ENCODE assay signal across 8 cellular contexts in genomic region chr2:190533968-190534309, GRCh38. TPM values are rescaled to one million over a fixed set of nuclear protein-coding genes. Genes with fewer than 3 reads are reported as not detected.
A peak's percentile ranks its signal among the peaks of the same experiment; 100 is the strongest.
DNase-seq lines count a peak whose midpoint lies in the region; ATAC-seq and TF ChIP-seq lines count a peak whose summit lies in the region.

No MANE protein-coding gene starts in this region.

- DNase-seq in GM12865 (ENCODE audit: low read depth) (peak; percentile 88), T-cell (peak; percentile 27 to 74 (median 56)), MCF 10A (ENCODE audit: unreplicated experiment) (peak; percentile 43), lung (ENCODE audit: low spot score) (no peak), NCI-H226 (no peak), SKM-1 (lab: John Stamatoyannopoulos, UW; ENCODE audit: unreplicated experiment) (no peak)
- DNase-seq in stimulated activated naive CD8-positive, alpha-beta T cell treated with anti-CD3 and anti-CD28 coated beads, Interleukin-15, Interleukin-2, amounts not matched to agents 100 U/mL and 50 U/mL, for 24 hours = no peak

- no peak for TF ChIP-seq CTCF in GM12865 (IDR thresholded peaks at IDR 0.05; ENCODE audit: insufficient read depth, low read depth, low read length, missing control alignments)
- TF ChIP-seq CTCF in MCF 10A (IDR thresholded peaks at IDR 0.05; ENCODE audit: unreplicated experiment) = no peak
- no peak for TF ChIP-seq CTCF in lung (IDR thresholded peaks at IDR 0.05; ENCODE audit: control extremely low read depth, extremely low read depth)

- CTCF ChIA-PET in T-cell (lab: Charles Lee) (interaction anchor here (0.6 to 1.2 kb wide), 5 partner anchors 33 to 773 kb away, joined by 3 to 8 read pairs (median 3); no protein-coding TSS in a partner anchor), MCF 10A (lab: Yijun Ruan, JAX) (interaction anchor here (0.6 to 2.2 kb wide), 6 partner anchors 31 to 267 kb away, joined by 3 to 5 read pairs (median 3); no protein-coding TSS in a partner anchor)

- H3K27ac Mint-ChIP-seq in T-cell (peak overlapping the region; percentile 100), MCF 10A (ENCODE audit: low read depth, unreplicated experiment) (peak overlapping the region; percentile 98)

- H3K36me3 ChIP-seq in lung (ENCODE audit: control insufficient read depth in 2 of 2, insufficient read depth in 2 of 2, low read length in 2 of 2) = no peaks in the 10 kb centered on the region

- ATAC-seq in HG02852 (IDR thresholded peaks at IDR 0.05; ENCODE audit: unreplicated experiment) (peak; percentile 20), T-cell (replicated peaks in 1 of 4) (peak; percentile 49 to 58 (median 56)), lung (ENCODE audit: insufficient read depth, low FRiP score) (no peak)
- peak; percentile 26 for ATAC-seq in stimulated activated naive CD8-positive, alpha-beta T cell treated with anti-CD3 and anti-CD28 coated beads, Interleukin-15, Interleukin-2, amounts not matched to agents 100 U/mL and 50 U/mL, for 24 hours

- H3K36me3 Mint-ChIP-seq in T-cell (peaks cover 10% of the 10 kb centered on the region), MCF 10A (ENCODE audit: insufficient read depth, unreplicated experiment) (peaks cover 8% of the 10 kb centered on the region)

- H3K4me1 ChIP-seq in lung (ENCODE audit: control insufficient read depth in 2 of 2, insufficient read depth in 2 of 2, low read length in 2 of 2) = peaks cover 6 to 9% of the 10 kb centered on the region in 2 donors

- TSS peak; percentile 45 for BruUV-seq in MCF 10A (replicated peaks; lab: Mats Ljungman, UMichigan)

- intact Hi-C loops in MCF 10A (cut with micrococcal nuclease) = loop anchor here (1.0 to 2.0 kb wide), 3 partner anchors 45 to 146 kb away; no protein-coding TSS in a partner anchor

- H3K9me3 Mint-ChIP-seq in T-cell (peaks cover 9 to 20% (median 9%) of the 10 kb centered on the region in 3 donors), MCF 10A (ENCODE audit: unreplicated experiment) (peaks cover 6% of the 10 kb centered on the region)

- H3K4me1 Mint-ChIP-seq in T-cell = peaks cover 63 to 66% (median 64%) of the 10 kb centered on the region in 3 donors
- peaks cover 43% of the 10 kb centered on the region for H3K4me1 Mint-ChIP-seq in MCF 10A (ENCODE audit: insufficient read depth, unreplicated experiment)

- 4 to 12% methylated on average over 13 of the region's 13 CpGs for WGBS in lung, 2 donors

- POLR2A ChIA-PET in T-cell (lab: Charles Lee) (interaction anchor here (0.6 to 2.0 kb wide), 17 partner anchors 13 to 1133 kb away, joined by 3 to 9 read pairs (median 3); partner anchors contain the start of gene SLC40A1 (in 1 of the 2)), MCF 10A (lab: Yijun Ruan, JAX) (interaction anchor here (0.6 to 3.5 kb wide), 30 partner anchors 10 to 348 kb away, joined by 3 to 42 read pairs (median 5); partner anchors contain the start of gene INPP1)

- no peaks in the 10 kb centered on the region for H3K27me3 ChIP-seq in lung (ENCODE audit: control insufficient read depth, insufficient read depth)

- H3K27me3 Mint-ChIP-seq in T-cell = no peaks in the 10 kb centered on the region
- H3K27me3 Mint-ChIP-seq in MCF 10A (ENCODE audit: insufficient read depth, unreplicated experiment) = no peaks in the 10 kb centered on the region

- peaks cover 0 to 2% of the 10 kb centered on the region in 2 donors for H3K9me3 ChIP-seq in lung (ENCODE audit: control insufficient read depth in 2 of 2, insufficient read depth in 1 of 2, low read length in 1 of 2)

- peak overlapping the region; percentile 90 to 98 (median 97) for H3K4me3 Mint-ChIP-seq in T-cell
- peak overlapping the region; percentile 80 for H3K4me3 Mint-ChIP-seq in MCF 10A (ENCODE audit: unreplicated experiment)

- peak overlapping the region; percentile 86 to 99 for H3K27ac ChIP-seq in lung (ENCODE audit: low read depth in 1 of 2, low read length in 1 of 2)

- H3K4me3 ChIP-seq in GM12865 (ENCODE audit: low read depth, low read length) = peak overlapping the region; percentile 92
- peak overlapping the region; percentile 92 for H3K4me3 ChIP-seq in lung

RNA-seq across cellular contexts. Expression of gene NEMP2, which starts 0.6 kb away (rescaled TPM):
- total RNA-seq in T-cell (10 to 100 TPM; 11.1 to 16.2 (median 15.3) TPM), MCF 10A (2022) (34.2 and 46.0 TPM in 2 replicates), lung (10 to 100 TPM in 1 of 2 donors, 1 to 10 TPM in 1; 3.4 to 11.2 TPM)
- polyA plus RNA-seq in lung = 1 to 10 TPM in 1 of 2 donors, under 1 TPM in 1; 0.85 to 1.8 TPM

Comparison
In these comparisons a context has a peak if more than half of its experiments do, and no peak if none do; other contexts are left out.
1. DNase-seq: peak in GM12865 (single experiment), T-cell (34 of 34) and MCF 10A (single experiment); none in lung (single experiment), stimulated activated naive CD8-positive, alpha-beta T cell treated with anti-CD3 and anti-CD28 coated beads, Interleukin-15, Interleukin-2, amounts not matched to agents 100 U/mL and 50 U/mL, for 24 hours (single experiment), NCI-H226 (single experiment) and SKM-1 (single experiment).